In genomic region chr10:91816986-91817385, GRCh38 we compare ENCODE assay signal across 14 cellular contexts. TPM values are rescaled to one million over a fixed set of nuclear protein-coding genes. Genes with fewer than 3 reads are reported as not detected.
DNase-seq lines count a peak whose midpoint lies in the region; ATAC-seq and TF ChIP-seq lines count a peak whose summit lies in the region.
"Had no signal": no experiment of that assay in that cellular context is flagged by ENCODE, and none has a peak within 500 bp of the region (broad histone marks: within the 10 kb centered on the region; RNA-seq: fewer than 3 reads in every experiment).

No MANE protein-coding gene starts in this region.

- no peak overlapping the region for H3K14ac ChIP-seq in H9 (ENCODE audit: insufficient read depth, low read length)

- H3K27me3 ChIP-seq in left ventricle myocardium inferior (ENCODE audit: low read depth) (no peaks in the 10 kb centered on the region), H9 (ENCODE audit: insufficient read depth, low read length) (no peaks in the 10 kb centered on the region)
- H3K27me3 ChIP-seq: BE2C had no signal

- H3K27ac ChIP-seq in left ventricle myocardium inferior (replicated peaks) = no peak overlapping the region
- H3K27ac ChIP-seq in H9 (ENCODE audit: insufficient read length, low read depth, low read length) = no peak overlapping the region
- H3K27ac ChIP-seq: C4-2B had no signal

- H2BK12ac ChIP-seq in H9 (ENCODE audit: insufficient read length, low read depth, low read length) = no peak overlapping the region

- ATAC-seq in left ventricle myocardium superior = peak; percentile 41
- ATAC-seq in WTC11 = no peak
- ATAC-seq in HG03378 (IDR thresholded peaks at IDR 0.05; ENCODE audit: unreplicated experiment) = no peak

- H3K4me2 ChIP-seq in H9 (ENCODE audit: insufficient read depth, insufficient read length, low read length) = no peak overlapping the region

- H3K36me3 Mint-ChIP-seq in WTC11 (peaks cover 65% of the 10 kb centered on the region), nephron progenitor cell (ENCODE audit: low read depth) (peaks cover 64% of the 10 kb centered on the region), H9 (ENCODE audit: insufficient read depth in 1 of 3, low read depth in 3 of 3) (peaks cover 34 to 80% (median 72%) of the 10 kb centered on the region in 3 experiments; a peak in 6 of 7 replicates)

- H3K4me3 Mint-ChIP-seq in WTC11 (no peak overlapping the region), nephron progenitor cell (no peak overlapping the region), H9 (no peak overlapping the region)
- H3K4me3 Mint-ChIP-seq: CD4-positive, alpha-beta memory T cell; IgD-negative memory B cell had no signal

- no peak overlapping the region for H2BK5ac ChIP-seq in H9 (ENCODE audit: insufficient read length, low read length)

- H3K9me3 Mint-ChIP-seq in WTC11 = no peaks in the 10 kb centered on the region
- no peaks in the 10 kb centered on the region for H3K9me3 Mint-ChIP-seq in nephron progenitor cell
- H3K9me3 Mint-ChIP-seq in H9 = no peaks in the 10 kb centered on the region
- H3K9me3 Mint-ChIP-seq: CD4-positive, alpha-beta memory T cell; IgD-negative memory B cell had no signal

- H3K79me1 ChIP-seq in H9 (ENCODE audit: insufficient read depth, low read depth, low read length, poor library complexity, severe bottlenecking) = peaks cover 4% of the 10 kb centered on the region

- peaks cover 2% of the 10 kb centered on the region; the same call in 1 of the 2 replicates for H3K79me2 ChIP-seq in H9 (ENCODE audit: insufficient read depth, low read length)

- DNase-seq in left ventricle myocardium superior = no peak
- no peak for DNase-seq in left ventricle myocardium inferior
- no peak for DNase-seq in WTC11 (ENCODE audit: low spot score)
- no peak for DNase-seq in nephron progenitor cell
- DNase-seq in activated gamma-delta T cell treated with Interleukin-2 at 50 U/mL for 16 hours = no peak
- DNase-seq in H9 = no peak
- DNase-seq: BE2C; CD4-positive, alpha-beta memory T cell; DND-41; GF-D8; KG1 had no signal

- no peak overlapping the region for H3K18ac ChIP-seq in H9 (ENCODE audit: insufficient read length, low read depth, low read length)

- CTCF ChIA-PET in WTC11 (lab: Charles Lee) = no interaction called here

- 0 out of 2 replicates have a peak overlapping the region, but pooled peaks have one; percentile 18 for H3K27ac Mint-ChIP-seq in WTC11
- H3K27ac Mint-ChIP-seq in nephron progenitor cell = peak overlapping the region; percentile 43
- H3K27ac Mint-ChIP-seq in H9 = no peak overlapping the region
- H3K27ac Mint-ChIP-seq: IgD-negative memory B cell had no signal

- H3K36me3 ChIP-seq in left ventricle myocardium inferior = peaks cover 78% of the 10 kb centered on the region

- H3K23ac ChIP-seq in H9 (ENCODE audit: insufficient read length, low read depth, low read length) = no peak overlapping the region

- H3K27me3 Mint-ChIP-seq in WTC11 (ENCODE audit: low read depth) (no peaks in the 10 kb centered on the region), nephron progenitor cell (ENCODE audit: low read depth, poor library complexity) (no peaks in the 10 kb centered on the region), H9 (ENCODE audit: low read depth) (no peaks in the 10 kb centered on the region)
- H3K27me3 Mint-ChIP-seq: CD4-positive, alpha-beta memory T cell; IgD-negative memory B cell had no signal

- H3K4ac ChIP-seq in H9 (ENCODE audit: low read depth, low read length) = no peak overlapping the region

- H3K9ac ChIP-seq in H9 (ENCODE audit: extremely low read depth, insufficient read length, low read length) = no peak overlapping the region

- no peak overlapping the region for H2BK120ac ChIP-seq in H9 (ENCODE audit: low read depth, low read length, poor library complexity, severe bottlenecking)

- no peak overlapping the region for H4K91ac ChIP-seq in H9 (ENCODE audit: insufficient read length, low read depth, low read length)

- H2AK5ac ChIP-seq in H9 (ENCODE audit: insufficient read length, low read length) = no peak overlapping the region

- no peaks in the 10 kb centered on the region for H3K23me2 ChIP-seq in H9 (ENCODE audit: insufficient read length, low read depth, low read length, poor library complexity, severe bottlenecking)

- intact Hi-C loops in left ventricle myocardium superior (cut with micrococcal nuclease) (no loop called here), left ventricle myocardium inferior (cut with micrococcal nuclease) (no loop called here)

- H4K5ac ChIP-seq in H9 (ENCODE audit: insufficient read length, low read depth, low read length) = no peak overlapping the region

- TF ChIP-seq CTCF in left ventricle myocardium inferior (IDR thresholded peaks at IDR 0.05; ENCODE audit: borderline replicate concordance) (no peak), WTC11 (IDR thresholded peaks at IDR 0.05) (no peak), nephron progenitor cell (IDR thresholded peaks at IDR 0.05) (no peak), H9 (conservative IDR thresholded peaks at IDR 0.05) (no peak)

- no peaks in the 10 kb centered on the region for H3K4me1 Mint-ChIP-seq in WTC11
- no peaks in the 10 kb centered on the region for H3K4me1 Mint-ChIP-seq in nephron progenitor cell
- H3K4me1 Mint-ChIP-seq in H9 = peaks cover 3 to 4% of the 10 kb centered on the region in 2 experiments

- H2AFZ ChIP-seq in H9 (ENCODE audit: low read length) = no peak overlapping the region

- no peak overlapping the region for H3K56ac ChIP-seq in H9 (ENCODE audit: insufficient read length, low read depth, low read length)

- no peaks in the 10 kb centered on the region for H4K20me1 ChIP-seq in H9 (ENCODE audit: control insufficient read depth, insufficient read depth, insufficient read length)

- H3K9me3 ChIP-seq in left ventricle myocardium inferior (replicated peaks) (no peaks in the 10 kb centered on the region), H9 (ENCODE audit: control insufficient read depth, low read depth, low read length) (no peaks in the 10 kb centered on the region)
- H3K9me3 ChIP-seq: BE2C had no signal

- POLR2A ChIA-PET in WTC11 (lab: Charles Lee) = no interaction called here

- H4K8ac ChIP-seq in H9 (replicated peaks; ENCODE audit: insufficient read length, low read depth, low read length) = no peak overlapping the region

- H3K4me3 ChIP-seq in left ventricle myocardium inferior = no peak overlapping the region

- WGBS in H9 (ENCODE audit: extremely low coverage, insufficient read length, low lambda C conversion rate) = no CpG with 5 or more reads among the region's 2 CpGs

- peaks cover 28% of the 10 kb centered on the region for H3K4me1 ChIP-seq in left ventricle myocardium inferior
- H3K4me1 ChIP-seq in H9 (ENCODE audit: insufficient read depth, low read length) = no peaks in the 10 kb centered on the region
- H3K4me1 ChIP-seq: BE2C had no signal

- H2BK15ac ChIP-seq in H9 (ENCODE audit: low read depth, low read length) = no peak overlapping the region

- no peak overlapping the region for H2BK20ac ChIP-seq in H9 (ENCODE audit: low read depth, low read length, poor library complexity, severe bottlenecking)

- no peak overlapping the region for H3T11ph ChIP-seq in H9 (ENCODE audit: low read length)

TF ChIP-seq in WTC11, 78 proteins besides CTCF, POLR2A, EP300 and RAD21:
- no peak for TF ChIP-seq ZNF423 (CRISPR knock-in tag; IDR thresholded peaks at IDR 0.05)

RNA-seq across cellular contexts. Expression of gene TNKS2, which starts 18.8 kb away (rescaled TPM):
- total RNA-seq in left ventricle myocardium superior (15.3 TPM), left ventricle myocardium inferior (13.8 TPM), WTC11 (2021) (51.6 to 53.5 TPM (median 53.0 TPM) in 3 replicates), H9 (2021) (58.0 and 58.9 TPM in 2 replicates)

Comparison
In these comparisons a context has a peak if more than half of its experiments do, and no peak if none do; other contexts are left out.
1. H3K27ac Mint-ChIP-seq: peak in WTC11 (single experiment) and nephron progenitor cell (single experiment); none in H9 (0 of 3).